9 cellular contexts compared by ENCODE assay signal in the genomic region with DNA sequence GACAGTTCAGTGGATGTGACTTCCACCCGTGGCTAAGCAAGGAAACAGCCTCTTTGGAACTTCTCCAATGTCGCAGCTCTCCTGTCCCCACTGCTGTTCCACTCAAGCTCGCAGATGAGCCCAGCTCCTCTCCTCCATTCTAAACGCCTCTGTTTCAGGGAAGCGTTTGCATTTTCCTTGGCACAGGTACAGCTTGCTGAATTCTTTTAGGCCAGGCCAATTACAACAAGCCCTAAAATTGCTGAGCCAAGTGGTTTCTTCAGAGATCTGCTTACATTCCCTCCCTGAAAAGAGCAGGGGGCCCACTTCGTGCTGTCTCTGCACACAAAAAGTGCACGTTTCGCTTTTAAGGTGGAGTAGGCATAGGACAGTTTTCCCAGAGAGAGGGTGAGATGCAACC.
DNase-seq lines count a peak whose midpoint lies in the region; TF ChIP-seq lines count a peak whose summit lies in the region.
"Had no signal": no experiment of that assay in that cellular context is flagged by ENCODE, and none has a peak within 500 bp of the region (broad histone marks: within the 10 kb centered on the region; RNA-seq: fewer than 3 reads in every experiment).

No MANE protein-coding gene starts in this region.

- peak overlapping the region; percentile 83 for H3K4me2 ChIP-seq in osteoblast (ENCODE audit: insufficient read depth, low read length)

- H3K9me3 ChIP-seq in esophagus muscularis mucosa (no peaks in the 10 kb centered on the region), osteoblast (ENCODE audit: low read depth, low read length) (no peaks in the 10 kb centered on the region)

- H3K27ac ChIP-seq in esophagus muscularis mucosa (replicated peaks in 1 of 4) = peak overlapping the region; percentile 63 to 76 (median 70)
- H3K27ac ChIP-seq in osteoblast (ENCODE audit: low read depth, low read length) = peak overlapping the region; percentile 95

- no peak for TF ChIP-seq POLR2A in esophagus muscularis mucosa (IDR thresholded peaks at IDR 0.05; ENCODE audit: low read depth)

- H3K4me3 ChIP-seq in esophagus muscularis mucosa = peak overlapping the region in 3 of 4 donors; percentile 3 to 17 (median 3)
- H3K4me3 ChIP-seq in osteoblast (ENCODE audit: insufficient read depth, low read length) = peak overlapping the region; percentile 54

- H3K79me2 ChIP-seq in osteoblast (ENCODE audit: insufficient read depth, low read length) = peaks cover 46% of the 10 kb centered on the region

- no peaks in the 10 kb centered on the region for H3K36me3 ChIP-seq in esophagus muscularis mucosa
- H3K36me3 ChIP-seq in osteoblast (ENCODE audit: insufficient read depth, low read length) = peaks cover 5% of the 10 kb centered on the region

- H3K27me3 ChIP-seq in esophagus muscularis mucosa (no peaks in the 10 kb centered on the region), osteoblast (ENCODE audit: insufficient read depth, low read length) (no peaks in the 10 kb centered on the region)

- peak overlapping the region; percentile 12 for H2AFZ ChIP-seq in osteoblast (ENCODE audit: low read length)

- DNase-seq in NCI-H345 (lab: John Stamatoyannopoulos, UW) (peak; percentile 9), NCI-H345 treated with DMSO at 0.1 percent for 48 hours (lab: John Stamatoyannopoulos, UW; ENCODE audit: unreplicated experiment) (no peak), esophagus muscularis mucosa (ENCODE audit: extremely low spot score) (no peak), osteoblast (ENCODE audit: insufficient read length, low spot score, missing footprints) (no peak), SW480 (ENCODE audit: low spot score) (no peak), posterior cingulate gyrus (no peak), NCI-H187 treated with DMSO at 0.1 percent for 48 hours (lab: John Stamatoyannopoulos, UW) (no peak), NCI-H1694 (lab: John Stamatoyannopoulos, UW) (no peak)
- DNase-seq: NK-92 treated with Interleukin-12 subunit alpha and Interleukin-12 subunit beta, amount 100 ng/mL, for 24 hours had no signal

- intact Hi-C loops in esophagus muscularis mucosa (cut with DNase I) (loop anchor here (10.0 kb wide), 2 partner anchors 313 to 483 kb away; no protein-coding TSS in a partner anchor), posterior cingulate gyrus (cut with DNase I) (loop anchor here (5.0 kb wide), 1 partner anchor 45 kb away; no protein-coding TSS in a partner anchor)

- 28% methylated on average over 8 of the region's 8 CpGs for WGBS in esophagus muscularis mucosa

- H4K20me1 ChIP-seq in osteoblast (ENCODE audit: insufficient read depth, low read length) = no peaks in the 10 kb centered on the region

- TF ChIP-seq EP300 in esophagus muscularis mucosa (IDR thresholded peaks at IDR 0.05) = no peak

- TF ChIP-seq CTCF in esophagus muscularis mucosa (IDR thresholded peaks at IDR 0.05) = no peak
- TF ChIP-seq CTCF in osteoblast (IDR thresholded peaks at IDR 0.05; ENCODE audit: extremely low read depth, low read depth, low read length) = no peak

- H3K4me1 ChIP-seq in esophagus muscularis mucosa (peaks cover 43 to 55% (median 51%) of the 10 kb centered on the region in 4 donors), osteoblast (ENCODE audit: insufficient read depth, low read length) (peaks cover 85% of the 10 kb centered on the region)
